ENCODE assay signal across 21 cellular contexts in genomic region chr7:27247452-27248426, GRCh38. TPM values are rescaled to one million over a fixed set of nuclear protein-coding genes. Genes with fewer than 3 reads are reported as not detected.
DNase-seq lines count a peak whose midpoint lies in the region; ATAC-seq, FAIRE-seq and TF ChIP-seq lines count a peak whose summit lies in the region.
"Had no signal": no experiment of that assay in that cellular context is flagged by ENCODE, and none has a peak within 500 bp of the region (broad histone marks: within the 10 kb centered on the region; RNA-seq: fewer than 3 reads in every experiment).

No MANE protein-coding gene starts in this region.

- H3K56ac ChIP-seq in H1 (replicated peaks; ENCODE audit: insufficient read length, low read depth, low read length) (no peak overlapping the region), mesendoderm (ENCODE audit: low read length) (peak overlapping the region; percentile 43)

- H3K18ac ChIP-seq in H1 (ENCODE audit: extremely low read depth, low read length) (no peak overlapping the region), mesendoderm (ENCODE audit: low read length) (no peak overlapping the region)

- H3K4me2 ChIP-seq in SK-N-SH (no peak overlapping the region), H1 (ENCODE audit: insufficient read depth in 1 of 2, low read depth in 2 of 2, low read length in 2 of 2) (no peak overlapping the region; a peak in 1 of 4 replicates), mesendoderm (ENCODE audit: low read length) (no peak overlapping the region)

- intact Hi-C loops in mucosa of descending colon (cut with DNase I, micrococcal nuclease) = no loop called here

- no peak overlapping the region for H3K9ac ChIP-seq in SK-N-SH
- no peak overlapping the region for H3K9ac ChIP-seq in H1 (replicated peaks in 1 of 4; ENCODE audit: extremely low read depth in 1 of 4, low read depth in 3 of 4, low read length in 3 of 4)
- H3K9ac ChIP-seq in mesendoderm (ENCODE audit: low read length) = no peak overlapping the region
- H3K9ac ChIP-seq: GM23248 had no signal

- H4K5ac ChIP-seq in H1 (ENCODE audit: insufficient read length, low read depth, low read length) = no peak overlapping the region
- H4K5ac ChIP-seq in mesendoderm (ENCODE audit: low read length) = no peak overlapping the region

- peak; percentile 10 for DNase-seq in SK-N-SH
- DNase-seq in H1 (ENCODE audit: low read depth in 1 of 2, low spot score in 2 of 2) = no peak
- DNase-seq in mesendoderm = no peak
- no peak for DNase-seq in suprapubic skin (ENCODE audit: low spot score in 2 of 2)
- DNase-seq in mucosa of descending colon = no peak
- DNase-seq in SW480 (ENCODE audit: low spot score) = no peak
- DNase-seq: CD8-positive, alpha-beta T cell; COR-L47; DMS153; DND-41; GDM1; GM23248; H9; IMR-90 had no signal

- H3K79me1 ChIP-seq in H1 (ENCODE audit: low read depth, low read length) (no peaks in the 10 kb centered on the region), mesendoderm (ENCODE audit: low read length) (peaks cover 9% of the 10 kb centered on the region)

- H3K4me1 ChIP-seq in SK-N-SH (ENCODE audit: control insufficient read depth in 1 of 2, insufficient read depth in 2 of 2, low read depth in 1 of 2, low read length in 1 of 2) (no peaks in the 10 kb centered on the region; a peak in 1 of 4 replicates), H1 (replicated peaks in 1 of 4; ENCODE audit: control insufficient read depth in 3 of 4, insufficient read depth in 4 of 4, low read length in 3 of 4) (peaks cover 0 to 42% (median 21%) of the 10 kb centered on the region in 4 experiments; a peak in 6 of 7 replicates), mesendoderm (ENCODE audit: control insufficient read depth, low read depth, low read length) (peaks cover 17% of the 10 kb centered on the region), suprapubic skin (peaks cover 46% of the 10 kb centered on the region), mucosa of descending colon (ENCODE audit: low read depth) (peaks cover 39% of the 10 kb centered on the region)

- ATAC-seq in SK-N-SH treated with all-trans-retinoic acid at 6 μM for 48 hours (no peak), mucosa of descending colon (no peak)
- ATAC-seq: CD8-positive, alpha-beta T cell had no signal

- H4K20me1 ChIP-seq in SK-N-SH (ENCODE audit: insufficient read depth) (no peaks in the 10 kb centered on the region; the same call in 1 of the 2 replicates), H1 (replicated peaks in 1 of 2; ENCODE audit: control insufficient read depth in 1 of 2, insufficient read depth in 2 of 2, low read length in 2 of 2) (peaks cover 27 to 47% of the 10 kb centered on the region in 2 experiments)

- H3K14ac ChIP-seq in H1 (ENCODE audit: insufficient read length) = no peak overlapping the region

- no peaks in the 10 kb centered on the region for H3K36me3 ChIP-seq in SK-N-SH (replicated peaks in 1 of 2; ENCODE audit: control insufficient read depth in 1 of 2, insufficient read depth in 2 of 2, low read length in 1 of 2)
- peaks cover 0 to 20% (median 0%) of the 10 kb centered on the region in 4 experiments; a peak in 1 of 8 replicates for H3K36me3 ChIP-seq in H1 (ENCODE audit: control insufficient read depth in 2 of 4, insufficient read depth in 4 of 4, low read length in 3 of 4)
- H3K36me3 ChIP-seq in mesendoderm (ENCODE audit: control insufficient read depth, insufficient read depth, low read length) = no peaks in the 10 kb centered on the region
- H3K36me3 ChIP-seq in suprapubic skin = no peaks in the 10 kb centered on the region
- no peaks in the 10 kb centered on the region for H3K36me3 ChIP-seq in mucosa of descending colon (ENCODE audit: low read depth)

- H2BK5ac ChIP-seq in H1 (ENCODE audit: low read depth, low read length) = no peak overlapping the region
- H2BK5ac ChIP-seq in mesendoderm (ENCODE audit: low read length) = no peak overlapping the region

- H3F3A ChIP-seq in SK-N-SH (replicated peaks; ENCODE audit: insufficient read depth) = peaks cover 3% of the 10 kb centered on the region

- H3K9me3 ChIP-seq in SK-N-SH = no peaks in the 10 kb centered on the region
- H3K9me3 ChIP-seq in H1 (ENCODE audit: insufficient read depth in 2 of 2, low read depth in 1 of 2, low read length in 1 of 2) = no peaks in the 10 kb centered on the region
- no peaks in the 10 kb centered on the region for H3K9me3 ChIP-seq in suprapubic skin
- no peaks in the 10 kb centered on the region for H3K9me3 ChIP-seq in mucosa of descending colon

- CTCF ChIA-PET in SK-N-SH (lab: Yijun Ruan, JAX) (interaction anchor here (0.6 to 1.9 kb wide), 9 partner anchors 9 to 849 kb away, joined by 3 to 7 read pairs (median 3); no protein-coding TSS in a partner anchor), H1 (lab: Charles Lee; ENCODE audit: partially characterized antibody) (interaction anchor here (0.8 to 2.7 kb wide), 14 partner anchors 9 to 359 kb away, joined by 3 to 14 read pairs (median 4); partner anchors contain the start of gene HOXA3)

- H3K27me3 ChIP-seq in SK-N-SH (ENCODE audit: insufficient read depth) (peaks cover 100% of the 10 kb centered on the region), H1 (replicated peaks in 1 of 4; ENCODE audit: control insufficient read depth in 3 of 4, extremely low read depth in 1 of 4, insufficient read depth in 3 of 4, low read length in 3 of 4) (peaks cover 100% of the 10 kb centered on the region in 4 experiments), mesendoderm (ENCODE audit: insufficient read depth, low read length, poor library complexity) (peaks cover 16% of the 10 kb centered on the region), suprapubic skin (peaks cover 100% of the 10 kb centered on the region)

- no peak for TF ChIP-seq POLR2A in H1 (IDR thresholded peaks at IDR 0.05; ENCODE audit: control extremely low read depth in 1 of 2, low read depth in 2 of 2, low read length in 2 of 2)
- TF ChIP-seq POLR2A in suprapubic skin (IDR thresholded peaks at IDR 0.05) = no peak

- no peak overlapping the region for H2BK20ac ChIP-seq in H1 (ENCODE audit: low read length)

- no peak overlapping the region for H2BK12ac ChIP-seq in H1 (ENCODE audit: low read depth, low read length)

- H2AK5ac ChIP-seq in H1 (ENCODE audit: low read depth, low read length) (no peak overlapping the region), mesendoderm (ENCODE audit: low read length) (peak overlapping the region; percentile 68)

- no peaks in the 10 kb centered on the region for H3K79me2 ChIP-seq in SK-N-SH (ENCODE audit: insufficient read depth)
- H3K79me2 ChIP-seq in H1 (ENCODE audit: control insufficient read depth in 1 of 2, insufficient read depth in 2 of 2, low read length in 2 of 2) = no peaks in the 10 kb centered on the region
- peaks cover 28% of the 10 kb centered on the region for H3K79me2 ChIP-seq in mesendoderm (ENCODE audit: control insufficient read depth, insufficient read depth, low read length)

- H3K4me3 ChIP-seq in SK-N-SH (ENCODE audit: low read depth in 2 of 2, low read length in 1 of 2) = no peak overlapping the region
- H3K4me3 ChIP-seq in H1 (ENCODE audit: extremely low read depth in 1 of 4, insufficient read depth in 2 of 4, low read depth in 3 of 4, low read length in 4 of 4) = no peak overlapping the region
- H3K4me3 ChIP-seq in mesendoderm (ENCODE audit: low read length) = no peak overlapping the region
- H3K4me3 ChIP-seq in suprapubic skin = no peak overlapping the region
- H3K4me3 ChIP-seq in mucosa of descending colon = no peak overlapping the region

- 6% methylated on average over 4 of the region's 4 CpGs for WGBS in SK-N-SH (ENCODE audit: low lambda C conversion rate)
- 39% methylated on average over 4 of the region's 4 CpGs; no CpG with 5 or more reads in 1 of the 2 experiments for WGBS in H1 (ENCODE audit: extremely low coverage in 1 of 2, insufficient coverage in 1 of 2, insufficient read length in 1 of 2, insufficient replicate concordance in 2 of 2, low coverage in 1 of 2, low lambda C conversion rate in 2 of 2, missing lambda C conversion rate in 1 of 2), 2 experiments
- WGBS in mesendoderm (ENCODE audit: extremely low coverage, insufficient coverage, low lambda C conversion rate) = no CpG with 5 or more reads among the region's 4 CpGs
- WGBS in suprapubic skin = 70% methylated on average over 4 of the region's 4 CpGs

- no peak for FAIRE-seq in H1 (lab: Jason Lieb, UNC)
- FAIRE-seq: D721Med, GM12892 had no signal

- H3K27ac ChIP-seq in SK-N-SH (ENCODE audit: low read depth in 2 of 2, low read length in 1 of 2) (no peak overlapping the region), H1 (ENCODE audit: low read depth, low read length) (no peak overlapping the region), mesendoderm (ENCODE audit: low read depth, low read length) (no peak overlapping the region), suprapubic skin (no peak overlapping the region)
- H3K27ac ChIP-seq: 22Rv1, GM23248 had no signal

- H2BK120ac ChIP-seq in H1 (replicated peaks; ENCODE audit: low read depth, low read length) (no peak overlapping the region), mesendoderm (ENCODE audit: low read depth, low read length) (no peak overlapping the region)

- no peak overlapping the region for H3K23ac ChIP-seq in H1 (ENCODE audit: insufficient read length)
- H3K23ac ChIP-seq in mesendoderm (ENCODE audit: low read length) = no peak overlapping the region

- no peak overlapping the region for H2AFZ ChIP-seq in SK-N-SH (ENCODE audit: low read depth)
- no peak overlapping the region for H2AFZ ChIP-seq in H1 (ENCODE audit: low read length)
- H2AFZ ChIP-seq: GM23248 had no signal

- no peak for TF ChIP-seq RAD21 in SK-N-SH (IDR thresholded peaks at IDR 0.05; ENCODE audit: low read length)
- no peak for TF ChIP-seq RAD21 in H1 (IDR thresholded peaks at IDR 0.05 in 1 of 2, conservative IDR thresholded peaks at IDR 0.05 in 1 of 2; ENCODE audit: low read depth in 2 of 2, low read length in 2 of 2)

- H4K91ac ChIP-seq in H1 (replicated peaks; ENCODE audit: insufficient read length, low read length) = no peak overlapping the region

- H4K8ac ChIP-seq in H1 (ENCODE audit: extremely low read depth, insufficient read depth, low read length) (no peak overlapping the region), mesendoderm (ENCODE audit: low read depth, low read length) (no peak overlapping the region)

- H3K4ac ChIP-seq in H1 (replicated peaks; ENCODE audit: insufficient read length, low read depth, low read length) (no peak overlapping the region), mesendoderm (ENCODE audit: low read depth, low read length) (no peak overlapping the region)

- H2BK15ac ChIP-seq in H1 (ENCODE audit: low read length) (no peak overlapping the region), mesendoderm (replicated peaks; ENCODE audit: low read depth) (no peak overlapping the region)

- TF ChIP-seq EP300 in SK-N-SH (IDR thresholded peaks at IDR 0.05; ENCODE audit: borderline replicate concordance in 1 of 2, low read depth in 1 of 2, low read length in 1 of 2) (no peak), H1 (IDR thresholded peaks at IDR 0.05; ENCODE audit: borderline replicate concordance in 1 of 2, low read depth in 2 of 2, low read length in 2 of 2) (no peak), suprapubic skin (IDR thresholded peaks at IDR 0.05) (no peak)

- TF ChIP-seq CTCF in SK-N-SH (IDR thresholded peaks at IDR 0.05) = no peak
- no peak for TF ChIP-seq CTCF in H1 (IDR thresholded peaks at IDR 0.05; ENCODE audit: control extremely low read depth in 1 of 3, insufficient read depth in 1 of 3, low read depth in 1 of 3, low read length in 3 of 3)
- TF ChIP-seq CTCF in suprapubic skin (IDR thresholded peaks at IDR 0.05) = no peak
- no peak for TF ChIP-seq CTCF in mucosa of descending colon (IDR thresholded peaks at IDR 0.05)

- no peaks in the 10 kb centered on the region for H3K9me2 ChIP-seq in SK-N-SH

- POLR2A ChIA-PET in SK-N-SH (lab: Yijun Ruan, JAX) (no interaction called here), H1 (lab: Charles Lee; ENCODE audit: partially characterized antibody) (interaction anchor here (1.2 kb wide), 1 partner anchor 64 kb away, joined by 3 read pairs; no protein-coding TSS in a partner anchor)

- H3K23me2 ChIP-seq in H1 (ENCODE audit: low read depth, low read length) = peaks cover 2% of the 10 kb centered on the region; the same call in 1 of the 2 replicates

RNA-seq across cellular contexts. Expression of gene EVX1, which starts 5.1 kb away (rescaled TPM):
- polyA plus RNA-seq in SK-N-SH (2012; rRNA removed) = not detected in 2 replicates
- not detected in 2 replicates for polyA plus RNA-seq in SK-N-SH (2012; cell fraction: cytosol; rRNA removed)
- 0.01 TPM in 1 of 2 replicates, not detected in the other for polyA plus RNA-seq in SK-N-SH (2012; cell fraction: nucleus; rRNA removed)
- not detected in 2 replicates for total RNA-seq in H1 (2021; fragmentation: NEBNext Ultra II Directional; extraction: Animal tissue kit (Norgen Biotek cat#: 25700))
- polyA plus RNA-seq in H1 (2011; rRNA removed) = 0.02 TPM in 1 of 2 replicates, not detected in the other
- not detected for polyA plus RNA-seq in H1 (2011; cell fraction: cytosol; rRNA removed)
- not detected for polyA plus RNA-seq in H1 (2011; cell fraction: nucleus; rRNA removed)
- 0.13 TPM in 1 of 4 replicates, not detected in the others for polyA plus RNA-seq in H1 (2012, experiment 1 of 2)
- polyA plus RNA-seq in H1 (2012, experiment 2 of 2) = 0.07 TPM
- not detected for polyA plus RNA-seq in H1 (2013, experiment 1 of 2)
- polyA plus RNA-seq in H1 (2013, experiment 2 of 2) = not detected
- polyA minus RNA-seq in H1 (2011; rRNA and poly(A)+ RNA removed) = not detected in 2 replicates
- polyA minus RNA-seq in H1 (2011; cell fraction: cytosol; rRNA and poly(A)+ RNA removed) = not detected
- polyA minus RNA-seq in H1 (2011; cell fraction: nucleus; rRNA and poly(A)+ RNA removed) = not detected
- polyA plus RNA-seq in mesendoderm (2013, experiment 1 of 2) = 32.8 TPM
- polyA plus RNA-seq in mesendoderm (2013, experiment 2 of 2) = 29.6 TPM
- total RNA-seq in suprapubic skin = not detected
- total RNA-seq in mucosa of descending colon = 1 to 10 TPM in 1 of 3 donors, under 1 TPM in 1, not detected in 1; 0.43 to 2.7 TPM
- total RNA-seq: A673, GM23248, H9, IMR-90 had no signal
- polyA plus RNA-seq: BJ, CD14-positive monocyte, GM23248, IMR-90 had no signal

RNA-seq across cellular contexts. Expression of gene HOXA13, which starts 47.8 kb away (rescaled TPM):
- polyA plus RNA-seq in SK-N-SH (2012; rRNA removed) (not detected in 2 replicates), H1 (2011; rRNA removed) (not detected in 2 replicates)
- polyA plus RNA-seq in SK-N-SH (2012; cell fraction: cytosol; rRNA removed) = not detected in 2 replicates
- not detected in 2 replicates for polyA plus RNA-seq in SK-N-SH (2012; cell fraction: nucleus; rRNA removed)
- total RNA-seq in H1 (2021; fragmentation: NEBNext Ultra II Directional; extraction: Animal tissue kit (Norgen Biotek cat#: 25700)) = not detected in 2 replicates
- polyA plus RNA-seq in H1 (2011; cell fraction: cytosol; rRNA removed) = not detected
- polyA plus RNA-seq in H1 (2011; cell fraction: nucleus; rRNA removed) = not detected
- polyA plus RNA-seq in H1 (2012, experiment 1 of 2) = 0.07 TPM in 1 of 4 replicates, not detected in the others
- not detected for polyA plus RNA-seq in H1 (2012, experiment 2 of 2)
- not detected for polyA plus RNA-seq in H1 (2013, experiment 1 of 2)
- not detected for polyA plus RNA-seq in H1 (2013, experiment 2 of 2)
- not detected in 2 replicates for polyA minus RNA-seq in H1 (2011; rRNA and poly(A)+ RNA removed)
- polyA minus RNA-seq in H1 (2011; cell fraction: cytosol; rRNA and poly(A)+ RNA removed) = not detected
- not detected for polyA minus RNA-seq in H1 (2011; cell fraction: nucleus; rRNA and poly(A)+ RNA removed)
- 0.04 TPM for polyA plus RNA-seq in mesendoderm (2013, experiment 1 of 2)
- polyA plus RNA-seq in mesendoderm (2013, experiment 2 of 2) = 0.06 TPM
- total RNA-seq in suprapubic skin (under 1 TPM in 1 of 4 donors, not detected in 3; 0.17 TPM), mucosa of descending colon (10 to 100 TPM; 28.0 to 54.3 (median 42.2) TPM)
- total RNA-seq: A673; CD8-positive, alpha-beta T cell; H9; IMR-90 had no signal
- polyA plus RNA-seq: CD14-positive monocyte, IMR-90 had no signal

Comparison
In these comparisons a context has a peak if more than half of its experiments do, and no peak if none do; other contexts are left out.
1. RNA of gene HOXA13, which starts 47.8 kb away (total RNA-seq): 28.0 to 54.3 TPM in mucosa of descending colon; 0.17 TPM in suprapubic skin and not detected in H1; every median in the first group is over 10 times any median in the second.